In genomic region chr14:73238262-73238852, GRCh38 we compare ENCODE assay signal across 8 cellular contexts. TPM values are rescaled to one million over a fixed set of nuclear protein-coding genes. Genes with fewer than 3 reads are reported as not detected.
A peak's percentile ranks its signal among the peaks of the same experiment; 100 is the strongest.
DNase-seq lines count a peak whose midpoint lies in the region; ATAC-seq lines count a peak whose summit lies in the region.

No MANE protein-coding gene starts in this region.

- peaks cover 0 to 5% (median 0%) of the 10 kb centered on the region in 5 donors for H3K36me3 Mint-ChIP-seq in naive thymus-derived CD4-positive, alpha-beta T cell

- DNase-seq in DMS53 (lab: John Stamatoyannopoulos, UW) (peak; percentile 37), DMS53 treated with DMSO at 0.1 percent for 48 hours (lab: John Stamatoyannopoulos, UW; ENCODE audit: unreplicated experiment) (no peak), NOMO-1 (lab: John Stamatoyannopoulos, UW; ENCODE audit: unreplicated experiment in 2 of 2) (peak; percentile 55 to 62), NCI-H510A treated with DMSO at 0.1 percent for 48 hours (lab: John Stamatoyannopoulos, UW) (no peak), NCI-H1048 (lab: John Stamatoyannopoulos, UW) (no peak)
- DNase-seq in naive thymus-derived CD4-positive, alpha-beta T cell: no peak

- H3K36me3 ChIP-seq in duodenal mucosa (ENCODE audit: control insufficient read depth in 1 of 2, insufficient read depth in 2 of 2, low read length in 2 of 2): no peaks in the 10 kb centered on the region
- H3K36me3 ChIP-seq in naive thymus-derived CD4-positive, alpha-beta T cell (ENCODE audit: control insufficient read depth in 2 of 3, insufficient read depth in 3 of 3, low read length in 3 of 3): no peaks in the 10 kb centered on the region

- peaks cover 0 to 1% (median 0%) of the 10 kb centered on the region in 11 donors for H3K9me3 Mint-ChIP-seq in naive thymus-derived CD4-positive, alpha-beta T cell

- H3K9me3 ChIP-seq in duodenal mucosa (ENCODE audit: control insufficient read depth in 1 of 2, low read length in 2 of 2): no peaks in the 10 kb centered on the region
- H3K9me3 ChIP-seq in naive thymus-derived CD4-positive, alpha-beta T cell (ENCODE audit: control insufficient read depth in 2 of 3, low read length in 3 of 3): no peaks in the 10 kb centered on the region

- H3K9ac ChIP-seq in duodenal mucosa (ENCODE audit: low read depth in 1 of 2, low read length in 2 of 2): peak overlapping the region in 1 of 2 donors; percentile 33

- H3K4me3 Mint-ChIP-seq in naive thymus-derived CD4-positive, alpha-beta T cell: peak overlapping the region in 7 of 10 donors; percentile 7 to 42 (median 32)

- ATAC-seq in naive thymus-derived CD4-positive, alpha-beta T cell: no peak
- no peak for ATAC-seq in GM18519 (IDR thresholded peaks at IDR 0.05; ENCODE audit: low FRiP score, unreplicated experiment)

- H3K27ac Mint-ChIP-seq in naive thymus-derived CD4-positive, alpha-beta T cell: no peak overlapping the region

- H3K27me3 ChIP-seq in duodenal mucosa (ENCODE audit: control insufficient read depth in 1 of 2, insufficient read depth in 2 of 2, low read length in 2 of 2): peaks cover 10 to 23% of the 10 kb centered on the region in 2 donors
- peaks cover 0 to 8% of the 10 kb centered on the region in 2 donors for H3K27me3 ChIP-seq in naive thymus-derived CD4-positive, alpha-beta T cell (ENCODE audit: control insufficient read depth in 2 of 2, insufficient read depth in 2 of 2, low read length in 2 of 2)

- H3K27ac ChIP-seq in duodenal mucosa (ENCODE audit: low read depth, low read length): peak overlapping the region; percentile 50
- no peak overlapping the region for H3K27ac ChIP-seq in naive thymus-derived CD4-positive, alpha-beta T cell (ENCODE audit: low read depth, low read length)

- intact Hi-C loops in naive thymus-derived CD4-positive, alpha-beta T cell (cut with micrococcal nuclease): no loop called here

- peaks cover 71 to 84% (median 74%) of the 10 kb centered on the region in 5 donors for H3K27me3 Mint-ChIP-seq in naive thymus-derived CD4-positive, alpha-beta T cell

- POLR2A ChIA-PET in naive thymus-derived CD4-positive, alpha-beta T cell (lab: Charles Lee): no interaction called here

- peak overlapping the region; percentile 58 to 60 for H3K4me3 ChIP-seq in duodenal mucosa (ENCODE audit: low read depth in 1 of 2, low read length in 2 of 2)
- no peak overlapping the region for H3K4me3 ChIP-seq in naive thymus-derived CD4-positive, alpha-beta T cell (ENCODE audit: low read length)

- H3K4me1 ChIP-seq in duodenal mucosa (ENCODE audit: control insufficient read depth in 1 of 2, insufficient read depth in 2 of 2, low read length in 2 of 2): peaks cover 28% of the 10 kb centered on the region in 2 donors
- H3K4me1 ChIP-seq in naive thymus-derived CD4-positive, alpha-beta T cell (ENCODE audit: control insufficient read depth in 2 of 2, insufficient read depth in 2 of 2, low read length in 2 of 2): no peaks in the 10 kb centered on the region

- H3K4me1 Mint-ChIP-seq in naive thymus-derived CD4-positive, alpha-beta T cell: peaks cover 10 to 24% (median 20%) of the 10 kb centered on the region in 7 donors

- CTCF ChIA-PET in naive thymus-derived CD4-positive, alpha-beta T cell (lab: Charles Lee): interaction anchor here (0.6 kb wide), 1 partner anchor 226 kb away, joined by 3 read pairs; no protein-coding TSS in a partner anchor

RNA-seq across cellular contexts. Expression of gene PAPLN, which starts 1.1 kb away (rescaled TPM):
- 1 to 10 TPM in 2 of 5 experiments, under 1 TPM in 3; 0.08 to 1.4 (median 0.41) TPM for total RNA-seq in naive thymus-derived CD4-positive, alpha-beta T cell
- under 1 TPM; 0.44 to 0.48 TPM for polyA plus RNA-seq in naive thymus-derived CD4-positive, alpha-beta T cell

Comparison
In these comparisons a context has a peak if more than half of its experiments do, and no peak if none do; other contexts are left out.
1. DNase-seq: peak in DMS53 (single experiment) and NOMO-1 (2 of 2); none in DMS53 treated with DMSO at 0.1 percent for 48 hours (single experiment), naive thymus-derived CD4-positive, alpha-beta T cell (0 of 9), NCI-H510A treated with DMSO at 0.1 percent for 48 hours (single experiment) and NCI-H1048 (single experiment).